In genomic region chr6:114049367-114049966, GRCh38 we compare ENCODE assay signal across 20 cellular contexts.
DNase-seq lines count a peak whose midpoint lies in the region; ATAC-seq and TF ChIP-seq lines count a peak whose summit lies in the region.
"Had no signal": no experiment of that assay in that cellular context is flagged by ENCODE, and none has a peak within 500 bp of the region (broad histone marks: within the 10 kb centered on the region; RNA-seq: fewer than 3 reads in every experiment).

No MANE protein-coding gene starts in this region.

- no peaks in the 10 kb centered on the region for H3K79me2 ChIP-seq in mammary epithelial cell (ENCODE audit: insufficient read depth, low read length)

- H3K4me3 ChIP-seq in mammary epithelial cell (replicated peaks in 1 of 3; ENCODE audit: insufficient read depth in 1 of 3, low read depth in 2 of 3, low read length in 3 of 3), result no peak overlapping the region
- no peak overlapping the region for H3K4me3 ChIP-seq in breast epithelium
- H3K4me3 ChIP-seq in testis, result no peak overlapping the region
- H3K4me3 ChIP-seq: Peyer's patch, psoas muscle, tibial artery had no signal

- H3K9me3 ChIP-seq in mammary epithelial cell (replicated peaks; ENCODE audit: insufficient read depth, low read length) (no peaks in the 10 kb centered on the region), breast epithelium (no peaks in the 10 kb centered on the region), testis (no peaks in the 10 kb centered on the region)
- H3K9me3 ChIP-seq: Peyer's patch, psoas muscle, tibial artery had no signal

- intact Hi-C loops in mammary epithelial cell (cut with micrococcal nuclease) (no loop called here), breast epithelium (cut with DNase I; ENCODE audit: low total_unique reads) (no loop called here), testis (cut with DNase I; ENCODE audit: low total_unique reads) (no loop called here), left cardiac atrium (cut with DNase I) (no loop called here)

- peak; percentile 33 for ATAC-seq in foreskin keratinocyte
- ATAC-seq in left cardiac atrium, result no peak
- no peak for ATAC-seq in GM18909 (IDR thresholded peaks at IDR 0.05; ENCODE audit: poor library complexity, unreplicated experiment)
- ATAC-seq: psoas muscle; stimulated activated naive B cell treated with anti-CD40 and anti-IgM and Interleukin-4, amounts not matched to agents 10 μg/mL and 1 μg/mL and 100 μg/mL, for 72 hours had no signal

- BruUV-seq in mammary epithelial cell (replicated peaks; lab: Mats Ljungman, UMichigan), result no TSS peak

- no peaks in the 10 kb centered on the region for H3K36me3 ChIP-seq in mammary epithelial cell (ENCODE audit: insufficient read depth, low read length)
- H3K36me3 ChIP-seq in breast epithelium, result no peaks in the 10 kb centered on the region
- H3K36me3 ChIP-seq in testis (ENCODE audit: low read depth, missing control alignments), result no peaks in the 10 kb centered on the region
- H3K36me3 ChIP-seq: Peyer's patch, tibial artery had no signal

- no peak overlapping the region for H3K4me2 ChIP-seq in mammary epithelial cell (ENCODE audit: insufficient read depth, low read depth, low read length)

- TF ChIP-seq POLR2A in breast epithelium (IDR thresholded peaks at IDR 0.05) (no peak), testis (IDR thresholded peaks at IDR 0.05) (no peak)

- no peaks in the 10 kb centered on the region for H4K20me1 ChIP-seq in mammary epithelial cell (ENCODE audit: insufficient read depth, low read length)

- H3K27ac ChIP-seq in mammary epithelial cell (ENCODE audit: insufficient read depth, low read depth, low read length) (no peak overlapping the region), breast epithelium (no peak overlapping the region), foreskin keratinocyte (no peak overlapping the region), testis (no peak overlapping the region)
- H3K27ac ChIP-seq: 22Rv1, Peyer's patch, psoas muscle, tibial artery had no signal

- 63% methylated on average over 2 of the region's 2 CpGs for WGBS in mammary epithelial cell (ENCODE audit: low coverage, missing lambda C conversion rate)
- WGBS in testis, 2 donors, result 92 to 95% methylated on average over 2 of the region's 2 CpGs

- in situ Hi-C loops in mammary epithelial cell (cut with MboI; ENCODE audit: low sequenced_read_pairs in 2 of 2), result no loop called here

- no peaks in the 10 kb centered on the region for H3K27me3 ChIP-seq in mammary epithelial cell (ENCODE audit: insufficient read depth, low read length)
- H3K27me3 ChIP-seq in breast epithelium, result no peaks in the 10 kb centered on the region
- H3K27me3 ChIP-seq in foreskin keratinocyte, result no peaks in the 10 kb centered on the region
- H3K27me3 ChIP-seq in testis, result no peaks in the 10 kb centered on the region
- H3K27me3 ChIP-seq: Peyer's patch, tibial artery had no signal

- dilution Hi-C loops in mammary epithelial cell (cut with HindIII; ENCODE audit: low sequenced_read_pairs), result no loop called here

- TF ChIP-seq CTCF in mammary epithelial cell (conservative IDR thresholded peaks at IDR 0.05 in 1 of 2, IDR thresholded peaks at IDR 0.05 in 1 of 2; ENCODE audit: extremely low read depth in 1 of 2, insufficient read depth in 1 of 2, low read depth in 1 of 2, low read length in 2 of 2), result no peak
- no peak for TF ChIP-seq CTCF in breast epithelium (IDR thresholded peaks at IDR 0.05)
- no peak for TF ChIP-seq CTCF in foreskin keratinocyte (conservative IDR thresholded peaks at IDR 0.05)
- TF ChIP-seq CTCF in testis (IDR thresholded peaks at IDR 0.05), result no peak

- CTCF ChIA-PET in mammary epithelial cell (lab: Charles Lee; ENCODE audit: low non-redundant PET), result no interaction called here

- no peaks in the 10 kb centered on the region for H3K4me1 ChIP-seq in mammary epithelial cell (ENCODE audit: insufficient read depth, low read length)
- H3K4me1 ChIP-seq in breast epithelium, result no peaks in the 10 kb centered on the region
- H3K4me1 ChIP-seq in foreskin keratinocyte, result no peaks in the 10 kb centered on the region
- H3K4me1 ChIP-seq in testis, result no peaks in the 10 kb centered on the region
- H3K4me1 ChIP-seq: Peyer's patch, psoas muscle had no signal

- peak; percentile 43 for DNase-seq in mammary epithelial cell
- no peak for DNase-seq in breast epithelium (ENCODE audit: low spot score in 2 of 2)
- DNase-seq in NCI-H2196 (lab: John Stamatoyannopoulos, UW; ENCODE audit: unreplicated experiment), result peak; percentile 53
- peak; percentile 6 to 44 for DNase-seq in foreskin keratinocyte
- no peak for DNase-seq in cortex of kidney (lab: John Stamatoyannopoulos, UW)
- no peak for DNase-seq in testis
- DNase-seq in left cardiac atrium, result no peak
- DNase-seq: activated CD4-positive, alpha-beta T cell treated with anti-CD3 and anti-CD28 coated beads, Interleukin-2, amount 50 U/mL, for 4 hours; activated naive CD4-positive, alpha-beta T cell treated with anti-CD3 and anti-CD28 coated beads, Interleukin-2, amount 50 U/mL, for 16 hours; activated T-cell treated with anti-CD3 and anti-CD28 coated beads, Interleukin-2, amount 50 U/mL, for 24 hours; C1 segment of cervical spinal cord; erythroblast; HFFc6; NCI-H82; Peyer's patch; psoas muscle; stimulated activated naive B cell treated with anti-CD40 and anti-IgM and Interleukin-4, amounts not matched to agents 10 μg/mL and 1 μg/mL and 100 μg/mL, for 72 hours; tibial artery had no signal

- H2AFZ ChIP-seq in mammary epithelial cell (ENCODE audit: low read depth, low read length), result no peak overlapping the region

- H3K9ac ChIP-seq in mammary epithelial cell (ENCODE audit: insufficient read depth, low read length), result no peak overlapping the region

Comparison
In these comparisons a context has a peak if more than half of its experiments do, and no peak if none do; other contexts are left out.
1. DNase-seq: peak in mammary epithelial cell (single experiment), NCI-H2196 (single experiment) and foreskin keratinocyte (2 of 2); none in breast epithelium (0 of 2), cortex of kidney (single experiment), testis (single experiment) and left cardiac atrium (single experiment).